Comparison of ENCODE assay signal across 17 cellular contexts in genomic region chr4:99059550-99059949, GRCh38. TPM values are rescaled to one million over a fixed set of nuclear protein-coding genes. Genes with fewer than 3 reads are reported as not detected.
DNase-seq lines count a peak whose midpoint lies in the region; ATAC-seq and TF ChIP-seq lines count a peak whose summit lies in the region.
"Had no signal": no experiment of that assay in that cellular context is flagged by ENCODE, and none has a peak within 500 bp of the region (broad histone marks: within the 10 kb centered on the region; RNA-seq: fewer than 3 reads in every experiment).

No MANE protein-coding gene starts in this region.

- H3K4me3 Mint-ChIP-seq in HFFc6 (peak overlapping the region; percentile 67), nephron (no peak overlapping the region)
- H3K4me3 Mint-ChIP-seq: activated naive CD4-positive, alpha-beta T cell treated with anti-CD3 and anti-CD28 coated beads, Interleukin-2, amount 10 ng/mL, durations not matched to agents 7 days and 5 days had no signal

- dilution Hi-C loops in mammary epithelial cell (cut with HindIII; ENCODE audit: low sequenced_read_pairs), result no loop called here

- H3K9me3 ChIP-seq in A673 (ENCODE audit: low read depth, low read length, poor library complexity, severe bottlenecking) (no peaks in the 10 kb centered on the region), mammary epithelial cell (replicated peaks; ENCODE audit: insufficient read depth, low read length) (no peaks in the 10 kb centered on the region)

- H3K27ac Mint-ChIP-seq in HFFc6 (peak overlapping the region; percentile 91), nephron (peak overlapping the region in 2 of 3 experiments; percentile 15 to 22)
- H3K27ac Mint-ChIP-seq: activated naive CD4-positive, alpha-beta T cell treated with anti-CD3 and anti-CD28 coated beads, Interleukin-2, amount 10 ng/mL, durations not matched to agents 7 days and 5 days had no signal

- in situ Hi-C loops in mammary epithelial cell (cut with MboI; ENCODE audit: low sequenced_read_pairs in 2 of 2), result no loop called here

- H3K9ac ChIP-seq in mammary epithelial cell (ENCODE audit: insufficient read depth, low read length), result peak overlapping the region; percentile 35

- H3K4me3 ChIP-seq in A673 (ENCODE audit: low read depth, low read length, poor library complexity, severe bottlenecking) (no peak overlapping the region), mammary epithelial cell (replicated peaks in 1 of 3; ENCODE audit: insufficient read depth in 1 of 3, low read depth in 2 of 3, low read length in 3 of 3) (no peak overlapping the region)
- H3K4me3 ChIP-seq: GM12878 had no signal

- WGBS in mammary epithelial cell (ENCODE audit: low coverage, missing lambda C conversion rate), result 100% methylated on average over 1 of the region's 1 CpG

- ATAC-seq in HG03439 (IDR thresholded peaks at IDR 0.05; ENCODE audit: unreplicated experiment), result no peak
- no peak for ATAC-seq in HG02571 (IDR thresholded peaks at IDR 0.05; ENCODE audit: unreplicated experiment)
- no peak for ATAC-seq in left lobe of liver
- ATAC-seq: GM12878 had no signal

- peaks cover 29% of the 10 kb centered on the region for H3K79me2 ChIP-seq in mammary epithelial cell (ENCODE audit: insufficient read depth, low read length)

- no peak for TF ChIP-seq CTCF in A673 (conservative IDR thresholded peaks at IDR 0.05; ENCODE audit: low read depth, low read length)
- TF ChIP-seq CTCF in HFFc6 (IDR thresholded peaks at IDR 0.05), result no peak
- no peak for TF ChIP-seq CTCF in mammary epithelial cell (conservative IDR thresholded peaks at IDR 0.05 in 1 of 2, IDR thresholded peaks at IDR 0.05 in 1 of 2; ENCODE audit: extremely low read depth in 1 of 2, insufficient read depth in 1 of 2, low read depth in 1 of 2, low read length in 2 of 2)
- no peak for TF ChIP-seq CTCF in nephron (IDR thresholded peaks at IDR 0.05; ENCODE audit: unreplicated experiment in 3 of 3)

- peak overlapping the region; percentile 59 for H3K4me2 ChIP-seq in mammary epithelial cell (ENCODE audit: insufficient read depth, low read depth, low read length)

- H3K36me3 ChIP-seq in A673 (ENCODE audit: insufficient read depth, low read length, poor library complexity, severe bottlenecking) (peaks cover 32% of the 10 kb centered on the region), mammary epithelial cell (ENCODE audit: insufficient read depth, low read length) (peaks cover 20% of the 10 kb centered on the region)

- BruUV-seq in A673 (replicated peaks; lab: Mats Ljungman, UMichigan) (no TSS peak), mammary epithelial cell (replicated peaks; lab: Mats Ljungman, UMichigan) (no TSS peak)

- POLR2A ChIA-PET in A673 (lab: Charles Lee; ENCODE audit: low non-redundant PET), result no interaction called here

- intact Hi-C loops in A673 (cut with micrococcal nuclease; ENCODE audit: unreplicated experiment), result loop anchor here (10.0 kb wide), 2 partner anchors 115 to 315 kb away; no protein-coding TSS in a partner anchor
- intact Hi-C loops in mammary epithelial cell (cut with micrococcal nuclease), result loop anchor here (5.0 to 10.0 kb wide), 2 partner anchors 312 to 915 kb away; partner anchors contain the start of gene STPG2

- CTCF ChIA-PET in A673 (lab: Charles Lee) (no interaction called here), mammary epithelial cell (lab: Charles Lee; ENCODE audit: low non-redundant PET) (no interaction called here)

- DNase-seq in A673 (ENCODE audit: low spot score) (no peak), HFFc6 (no peak), mammary epithelial cell (no peak), NCI-H345 treated with DMSO at 0.1 percent for 48 hours (lab: John Stamatoyannopoulos, UW; ENCODE audit: unreplicated experiment) (no peak), left lobe of liver (ENCODE audit: low spot score) (no peak)
- DNase-seq: activated CD4-positive, alpha-beta T cell treated with anti-CD3 and anti-CD28 coated beads for 4 hours; activated CD8-positive, alpha-beta memory T cell treated with anti-CD3 and anti-CD28 coated beads, Interleukin-2, amount 50 U/mL, for 48 hours; activated naive CD4-positive, alpha-beta T cell treated with anti-CD3 and anti-CD28 coated beads, Interleukin-2, amount 10 ng/mL, durations not matched to agents 7 days and 5 days; COR-L47; NCI-H1436; posterior cingulate gyrus; Right ventricle myocardium superior; stimulated activated naive CD4-positive, alpha-beta T cell treated with Interleukin-2 at 50 U/mL for 16 hours had no signal

- H3K36me3 Mint-ChIP-seq in HFFc6 (ENCODE audit: low read depth) (peaks cover 51% of the 10 kb centered on the region), nephron (ENCODE audit: low read depth) (peaks cover 56% of the 10 kb centered on the region)

- H2AFZ ChIP-seq in mammary epithelial cell (ENCODE audit: low read depth, low read length), result no peak overlapping the region

- peak overlapping the region; percentile 30 for H3K27ac ChIP-seq in A673 (ENCODE audit: low read depth, low read length, poor library complexity, severe bottlenecking)
- peak overlapping the region; percentile 84 for H3K27ac ChIP-seq in mammary epithelial cell (ENCODE audit: insufficient read depth, low read depth, low read length)

- H3K9me3 Mint-ChIP-seq in HFFc6, result no peaks in the 10 kb centered on the region
- H3K9me3 Mint-ChIP-seq in nephron, result no peaks in the 10 kb centered on the region
- H3K9me3 Mint-ChIP-seq: activated naive CD4-positive, alpha-beta T cell treated with anti-CD3 and anti-CD28 coated beads, Interleukin-2, amount 10 ng/mL, durations not matched to agents 7 days and 5 days had no signal

- H3K27me3 ChIP-seq in A673 (replicated peaks; ENCODE audit: insufficient read depth, low read depth, low read length, poor library complexity) (no peaks in the 10 kb centered on the region), mammary epithelial cell (ENCODE audit: insufficient read depth, low read length) (no peaks in the 10 kb centered on the region)

- H3K4me1 Mint-ChIP-seq in HFFc6 (ENCODE audit: low read depth) (peaks cover 77% of the 10 kb centered on the region), nephron (peaks cover 28% of the 10 kb centered on the region)

- H3K27me3 Mint-ChIP-seq in HFFc6 (ENCODE audit: insufficient read depth) (peaks cover under 1% of the 10 kb centered on the region), nephron (ENCODE audit: low read depth) (no peaks in the 10 kb centered on the region)
- H3K27me3 Mint-ChIP-seq: activated naive CD4-positive, alpha-beta T cell treated with anti-CD3 and anti-CD28 coated beads, Interleukin-2, amount 10 ng/mL, durations not matched to agents 7 days and 5 days had no signal

- H3K4me1 ChIP-seq in A673 (ENCODE audit: insufficient read depth, low read length, poor library complexity, severe bottlenecking), result peaks cover 10% of the 10 kb centered on the region
- peaks cover 30% of the 10 kb centered on the region for H3K4me1 ChIP-seq in mammary epithelial cell (ENCODE audit: insufficient read depth, low read length)

- H4K20me1 ChIP-seq in mammary epithelial cell (ENCODE audit: insufficient read depth, low read length), result no peaks in the 10 kb centered on the region

RNA-seq across cellular contexts. Expression of gene ADH5, which starts 29.0 kb away (rescaled TPM):
- total RNA-seq in A673 (2021) (220 and 223 TPM in 2 replicates), mammary epithelial cell (100 to 1,000 TPM; 192 to 237 TPM), left lobe of liver (155 TPM)
- 100 to 1,000 TPM; 193 to 211 (median 205) TPM for total RNA-seq in HFFc6 (2021; fragmentation: NEBNext Ultra II Directional; extraction: Animal tissue kit (Norgen Biotek cat#: 25700))
- 243 TPM for polyA plus RNA-seq in mammary epithelial cell
- 202 TPM for polyA minus RNA-seq in mammary epithelial cell
